ENCODE assay signal across 19 cellular contexts in genomic region chr1:82578086-82578726, GRCh38.
"Had no signal": no experiment of that assay in that cellular context is flagged by ENCODE, and none has a peak within 500 bp of the region (broad histone marks: within the 10 kb centered on the region; RNA-seq: fewer than 3 reads in every experiment).

No MANE protein-coding gene starts in this region.

- H3K4me3 ChIP-seq: cardiac muscle cell, esophagus muscularis mucosa, psoas muscle, right lobe of liver, spleen, suprapubic skin had no signal

- H3K36me3 Mint-ChIP-seq: naive thymus-derived CD4-positive, alpha-beta T cell had no signal

- H3K27me3 ChIP-seq: cardiac muscle cell, esophagus muscularis mucosa, neutrophil, right lobe of liver, spleen, suprapubic skin had no signal

- H3K9me3 Mint-ChIP-seq: activated CD4-positive, alpha-beta T cell treated with anti-CD3 and anti-CD28 coated beads, Interleukin-2, amount 10 ng/mL, durations not matched to agents 7 days and 5 days had no signal

- H3K27me3 Mint-ChIP-seq: activated B cell treated with CpG ODN at 0.5 μM for 24 hours; activated CD4-positive, alpha-beta T cell treated with anti-CD3 and anti-CD28 coated beads, Interleukin-2, amount 10 ng/mL, durations not matched to agents 7 days and 5 days; naive thymus-derived CD4-positive, alpha-beta T cell had no signal

- ATAC-seq: left cardiac atrium; naive thymus-derived CD4-positive, alpha-beta T cell; psoas muscle; right lobe of liver had no signal

- H3K9me3 ChIP-seq: esophagus muscularis mucosa, neutrophil, psoas muscle, right lobe of liver, suprapubic skin had no signal

- H3K36me3 ChIP-seq: cardiac muscle cell, esophagus muscularis mucosa, neutrophil, right lobe of liver, spleen, suprapubic skin had no signal

- H3K27ac ChIP-seq: cardiac muscle cell, esophagus muscularis mucosa, neutrophil, psoas muscle, right lobe of liver, spleen, suprapubic skin had no signal

- FAIRE-seq: TTC549 had no signal

- H3K4me1 Mint-ChIP-seq: activated CD4-positive, alpha-beta T cell treated with anti-CD3 and anti-CD28 coated beads, Interleukin-2, amount 10 ng/mL, durations not matched to agents 7 days and 5 days; naive thymus-derived CD4-positive, alpha-beta T cell had no signal

- H3K4me3 Mint-ChIP-seq: activated B cell treated with CpG ODN at 0.5 μM for 24 hours; activated CD4-positive, alpha-beta T cell treated with anti-CD3 and anti-CD28 coated beads, Interleukin-2, amount 10 ng/mL, durations not matched to agents 7 days and 5 days; naive thymus-derived CD4-positive, alpha-beta T cell had no signal

- DNase-seq: activated B cell treated with CpG ODN at 0.5 μM for 24 hours; activated CD4-positive, alpha-beta T cell treated with anti-CD3 and anti-CD28 coated beads, Interleukin-2, amount 10 ng/mL, durations not matched to agents 7 days and 5 days; activated CD8-positive, alpha-beta memory T cell treated with anti-CD3 and anti-CD28 coated beads for 24 hours; activated naive CD4-positive, alpha-beta T cell treated with Interleukin-2 at 50 U/mL for 16 hours; foreskin fibroblast; head of caudate nucleus; left cardiac atrium; mammary epithelial cell; naive thymus-derived CD4-positive, alpha-beta T cell; psoas muscle; right lobe of liver; spleen; stimulated activated CD4-positive, alpha-beta T cell treated with anti-CD3 and anti-CD28 coated beads, Interleukin-2, amount 100 ng/mL, for 24 hours; stimulated activated naive CD4-positive, alpha-beta T cell treated with Interleukin-2 at 50 U/mL for 16 hours had no signal

- H3K27ac Mint-ChIP-seq: activated B cell treated with CpG ODN at 0.5 μM for 24 hours; activated CD4-positive, alpha-beta T cell treated with anti-CD3 and anti-CD28 coated beads, Interleukin-2, amount 10 ng/mL, durations not matched to agents 7 days and 5 days; naive thymus-derived CD4-positive, alpha-beta T cell had no signal

- H3K4me1 ChIP-seq: esophagus muscularis mucosa, psoas muscle, right lobe of liver, suprapubic skin had no signal
